In genomic region chr1:36352141-36352909, GRCh38 we compare ENCODE assay signal across 1 cellular context.
TF ChIP-seq lines count a peak whose summit lies in the region.

No MANE protein-coding gene starts in this region.

TF ChIP-seq in H1, 55 proteins besides CTCF, POLR2A, EP300 and RAD21:
- TF ChIP-seq HDAC6 (IDR thresholded peaks at IDR 0.05; ENCODE audit: low read depth, low read length), result no peak
- no peak for TF ChIP-seq KDM1A (IDR thresholded peaks at IDR 0.05; ENCODE audit: borderline replicate concordance, low read length)
- no peak for TF ChIP-seq JUN (IDR thresholded peaks at IDR 0.05; ENCODE audit: low read depth, low read length)
- no peak for TF ChIP-seq CEBPB (IDR thresholded peaks at IDR 0.05; ENCODE audit: low read depth, low read length)
- TF ChIP-seq CHD7 (IDR thresholded peaks at IDR 0.05; ENCODE audit: insufficient replicate concordance, low read length), result no peak
- no peak for TF ChIP-seq ATF2 (IDR thresholded peaks at IDR 0.05; ENCODE audit: low read length)
- no peak for TF ChIP-seq CHD2 (IDR thresholded peaks at IDR 0.05; ENCODE audit: low read length)
- TF ChIP-seq SUZ12 (IDR thresholded peaks at IDR 0.05; ENCODE audit: low read length), result no peak
- no peak for TF ChIP-seq SRF (IDR thresholded peaks at IDR 0.05; ENCODE audit: low read depth, low read length)
- TF ChIP-seq POLR2AphosphoS5 (IDR thresholded peaks at IDR 0.05; ENCODE audit: low read depth, low read length), result no peak
- TF ChIP-seq CHD1 (IDR thresholded peaks at IDR 0.05; ENCODE audit: low read depth, low read length), result no peak
- no peak for TF ChIP-seq HDAC2 (IDR thresholded peaks at IDR 0.05; ENCODE audit: borderline replicate concordance in 1 of 2, low read depth in 2 of 2, low read length in 2 of 2)
- no peak for TF ChIP-seq SIX5 (IDR thresholded peaks at IDR 0.05; ENCODE audit: low read depth, low read length)
- TF ChIP-seq RFX5 (IDR thresholded peaks at IDR 0.05; ENCODE audit: borderline replicate concordance, low read depth, low read length), result no peak
- no peak for TF ChIP-seq SP1 (IDR thresholded peaks at IDR 0.05; ENCODE audit: low read depth, low read length)
